15 cellular contexts compared by ENCODE assay signal in genomic region chr2:11810237-11810977, GRCh38.
DNase-seq lines count a peak whose midpoint lies in the region; ATAC-seq and TF ChIP-seq lines count a peak whose summit lies in the region.
"Had no signal": no experiment of that assay in that cellular context is flagged by ENCODE, and none has a peak within 500 bp of the region (broad histone marks: within the 10 kb centered on the region; RNA-seq: fewer than 3 reads in every experiment).

No MANE protein-coding gene starts in this region.

- no peak overlapping the region for H3K4ac ChIP-seq in neuronal stem cell (ENCODE audit: low read length)

- no peak for TF ChIP-seq POLR2A in vagina (IDR thresholded peaks at IDR 0.05)

- H4K8ac ChIP-seq in neuronal stem cell (ENCODE audit: low read depth, low read length): no peak overlapping the region

- H3K36me3 ChIP-seq in neuronal stem cell (replicated peaks in 1 of 2; ENCODE audit: control insufficient read depth in 2 of 2, insufficient read depth in 2 of 2, low read length in 2 of 2) (peaks cover 38 to 76% of the 10 kb centered on the region in 2 donors), vagina (peaks cover 0 to 33% of the 10 kb centered on the region in 2 donors), H7 (replicated peaks; ENCODE audit: control insufficient read depth, insufficient read depth, low read length) (peaks cover 5% of the 10 kb centered on the region)

- H2AK5ac ChIP-seq in neuronal stem cell (ENCODE audit: low read depth, low read length): no peak overlapping the region

- H3K36me3 Mint-ChIP-seq in activated naive CD8-positive, alpha-beta T cell treated with anti-CD3 and anti-CD28 coated beads, Interleukin-2, amount 50 U/mL, for 24 hours (ENCODE audit: low read depth): peaks cover 48% of the 10 kb centered on the region
- H3K36me3 Mint-ChIP-seq in activated naive CD8-positive, alpha-beta T cell treated with anti-CD3 and anti-CD28 coated beads for 36 hours: peaks cover 31% of the 10 kb centered on the region
- H3K36me3 Mint-ChIP-seq in activated CD8-positive, alpha-beta memory T cell treated with anti-CD3 and anti-CD28 coated beads, Interleukin-2, amount 10 ng/mL, durations not matched to agents 7 days and 5 days: peaks cover 56% of the 10 kb centered on the region

- no peaks in the 10 kb centered on the region for H3K79me1 ChIP-seq in neuronal stem cell (ENCODE audit: low read depth, low read length)

- peaks cover 26% of the 10 kb centered on the region for H3K4me1 Mint-ChIP-seq in activated naive CD8-positive, alpha-beta T cell treated with anti-CD3 and anti-CD28 coated beads, Interleukin-2, amount 50 U/mL, for 24 hours
- H3K4me1 Mint-ChIP-seq in activated naive CD8-positive, alpha-beta T cell treated with anti-CD3 and anti-CD28 coated beads for 36 hours: peaks cover 12% of the 10 kb centered on the region
- no peaks in the 10 kb centered on the region for H3K4me1 Mint-ChIP-seq in activated CD8-positive, alpha-beta memory T cell treated with anti-CD3 and anti-CD28 coated beads, Interleukin-2, amount 10 ng/mL, durations not matched to agents 7 days and 5 days
- H3K4me1 Mint-ChIP-seq: H9 had no signal

- no peaks in the 10 kb centered on the region for H3K27me3 Mint-ChIP-seq in activated naive CD8-positive, alpha-beta T cell treated with anti-CD3 and anti-CD28 coated beads, Interleukin-2, amount 50 U/mL, for 24 hours
- no peaks in the 10 kb centered on the region for H3K27me3 Mint-ChIP-seq in activated naive CD8-positive, alpha-beta T cell treated with anti-CD3 and anti-CD28 coated beads for 36 hours
- H3K27me3 Mint-ChIP-seq in activated CD8-positive, alpha-beta memory T cell treated with anti-CD3 and anti-CD28 coated beads, Interleukin-2, amount 10 ng/mL, durations not matched to agents 7 days and 5 days: no peaks in the 10 kb centered on the region

- H2AFZ ChIP-seq in neuronal stem cell (ENCODE audit: low read length): no peak overlapping the region

- no peak overlapping the region for H2BK5ac ChIP-seq in neuronal stem cell (ENCODE audit: low read length)

- H3K27me3 ChIP-seq in neuronal stem cell (ENCODE audit: control insufficient read depth in 3 of 3, insufficient read depth in 3 of 3, low read depth in 1 of 3, low read length in 3 of 3) (no peaks in the 10 kb centered on the region), vagina (no peaks in the 10 kb centered on the region), H7 (ENCODE audit: control insufficient read depth, insufficient read depth, low read length) (no peaks in the 10 kb centered on the region)
- H3K27me3 ChIP-seq: BLaER1 treated with 17β-estradiol and CSF1 and Interleukin-3, amounts not matched to agents 10 nM and 100 nM had no signal

- H3K14ac ChIP-seq in neuronal stem cell (ENCODE audit: low read length): no peak overlapping the region

- H3K4me1 ChIP-seq in neuronal stem cell (ENCODE audit: control insufficient read depth in 2 of 2, insufficient read depth in 1 of 2, low read depth in 1 of 2, low read length in 2 of 2) (no peaks in the 10 kb centered on the region), vagina (no peaks in the 10 kb centered on the region)

- no peaks in the 10 kb centered on the region for H3K9me3 Mint-ChIP-seq in activated naive CD8-positive, alpha-beta T cell treated with anti-CD3 and anti-CD28 coated beads, Interleukin-2, amount 50 U/mL, for 24 hours
- no peaks in the 10 kb centered on the region for H3K9me3 Mint-ChIP-seq in activated naive CD8-positive, alpha-beta T cell treated with anti-CD3 and anti-CD28 coated beads for 36 hours
- no peaks in the 10 kb centered on the region for H3K9me3 Mint-ChIP-seq in activated CD8-positive, alpha-beta memory T cell treated with anti-CD3 and anti-CD28 coated beads, Interleukin-2, amount 10 ng/mL, durations not matched to agents 7 days and 5 days (ENCODE audit: low read depth)
- H3K9me3 Mint-ChIP-seq: H9 had no signal

- H3K9ac ChIP-seq in neuronal stem cell (ENCODE audit: low read depth, low read length, poor library complexity): no peak overlapping the region
- H3K9ac ChIP-seq: BLaER1 treated with 17β-estradiol and CSF1 and Interleukin-3, amounts not matched to agents 10 nM and 100 nM had no signal

- peak overlapping the region; percentile 55 for H3K27ac Mint-ChIP-seq in activated naive CD8-positive, alpha-beta T cell treated with anti-CD3 and anti-CD28 coated beads, Interleukin-2, amount 50 U/mL, for 24 hours
- no peak overlapping the region for H3K27ac Mint-ChIP-seq in activated naive CD8-positive, alpha-beta T cell treated with anti-CD3 and anti-CD28 coated beads for 36 hours
- H3K27ac Mint-ChIP-seq in activated CD8-positive, alpha-beta memory T cell treated with anti-CD3 and anti-CD28 coated beads, Interleukin-2, amount 10 ng/mL, durations not matched to agents 7 days and 5 days: no peak overlapping the region

- H3K18ac ChIP-seq in neuronal stem cell (ENCODE audit: low read length): no peak overlapping the region

- no CpG with 5 or more reads among the region's 12 CpGs for WGBS in neuronal stem cell (ENCODE audit: extremely low coverage in 2 of 2, insufficient read length in 2 of 2, insufficient replicate concordance in 1 of 2), 2 donors

- H3K4me3 ChIP-seq in neuronal stem cell (ENCODE audit: low read length in 2 of 2) (no peak overlapping the region), vagina (no peak overlapping the region), H7 (ENCODE audit: insufficient read depth, low read depth, low read length) (no peak overlapping the region)
- H3K4me3 ChIP-seq: BLaER1 treated with 17β-estradiol and CSF1 and Interleukin-3, amounts not matched to agents 10 nM and 100 nM had no signal

- H2BK120ac ChIP-seq in neuronal stem cell (ENCODE audit: low read depth, low read length): no peak overlapping the region

- no peak overlapping the region for H2BK15ac ChIP-seq in neuronal stem cell (ENCODE audit: low read length)

- H3K23ac ChIP-seq in neuronal stem cell (ENCODE audit: low read depth, low read length, poor library complexity): peak overlapping the region; percentile 6

- intact Hi-C loops in vagina (cut with DNase I): no loop called here

- H3K4me3 Mint-ChIP-seq in activated naive CD8-positive, alpha-beta T cell treated with anti-CD3 and anti-CD28 coated beads, Interleukin-2, amount 50 U/mL, for 24 hours: no peak overlapping the region
- H3K4me3 Mint-ChIP-seq in activated naive CD8-positive, alpha-beta T cell treated with anti-CD3 and anti-CD28 coated beads for 36 hours: no peak overlapping the region
- no peak overlapping the region for H3K4me3 Mint-ChIP-seq in activated CD8-positive, alpha-beta memory T cell treated with anti-CD3 and anti-CD28 coated beads, Interleukin-2, amount 10 ng/mL, durations not matched to agents 7 days and 5 days
- H3K4me3 Mint-ChIP-seq: H9 had no signal

- H3K4me2 ChIP-seq in neuronal stem cell (ENCODE audit: insufficient read depth, low read length, poor library complexity, severe bottlenecking): no peak overlapping the region
- H3K4me2 ChIP-seq: BLaER1 treated with 17β-estradiol and CSF1 and Interleukin-3, amounts not matched to agents 10 nM and 100 nM had no signal

- H2BK12ac ChIP-seq in neuronal stem cell (ENCODE audit: low read length): no peak overlapping the region

- H3K27ac ChIP-seq in neuronal stem cell (replicated peaks; ENCODE audit: low read length) (no peak overlapping the region), vagina (no peak overlapping the region)
- H3K27ac ChIP-seq: BLaER1 treated with 17β-estradiol and CSF1 and Interleukin-3, amounts not matched to agents 10 nM and 100 nM had no signal

- CTCF ChIA-PET in activated CD8-positive, alpha-beta memory T cell treated with anti-CD3 and anti-CD28 coated beads, Interleukin-2, amount 10 ng/mL, durations not matched to agents 7 days and 5 days (lab: Charles Lee): no interaction called here

- no peak for TF ChIP-seq CTCF in vagina (IDR thresholded peaks at IDR 0.05)

- no peak for ATAC-seq in activated naive CD8-positive, alpha-beta T cell treated with anti-CD3 and anti-CD28 coated beads, Interleukin-2, amount 50 U/mL, for 24 hours
- no peak for ATAC-seq in activated CD8-positive, alpha-beta memory T cell treated with anti-CD3 and anti-CD28 coated beads, Interleukin-2, amount 10 ng/mL, durations not matched to agents 7 days and 5 days
- ATAC-seq: Panc1 had no signal

- H3K9me3 ChIP-seq in neuronal stem cell (replicated peaks in 1 of 2; ENCODE audit: control insufficient read depth in 2 of 2, insufficient read depth in 1 of 2, low read depth in 1 of 2, low read length in 2 of 2): peaks cover 0 to 3% of the 10 kb centered on the region in 2 donors
- H3K9me3 ChIP-seq in vagina: no peaks in the 10 kb centered on the region
- H3K9me3 ChIP-seq: BLaER1 treated with 17β-estradiol and CSF1 and Interleukin-3, amounts not matched to agents 10 nM and 100 nM had no signal

- no peak overlapping the region for H4K91ac ChIP-seq in neuronal stem cell (ENCODE audit: low read depth, low read length, poor library complexity)

- DNase-seq in activated naive CD8-positive, alpha-beta T cell treated with anti-CD3 and anti-CD28 coated beads, Interleukin-2, amount 50 U/mL, for 24 hours: no peak
- no peak for DNase-seq in activated naive CD8-positive, alpha-beta T cell treated with anti-CD3 and anti-CD28 coated beads for 36 hours
- peak; percentile 22 for DNase-seq in activated CD8-positive, alpha-beta memory T cell treated with anti-CD3 and anti-CD28 coated beads, Interleukin-2, amount 10 ng/mL, durations not matched to agents 7 days and 5 days
- DNase-seq in neuronal stem cell (ENCODE audit: low spot score) (no peak), vagina (ENCODE audit: extremely low spot score in 2 of 2) (peak; percentile 22 to 67), H7 (no peak), NCI-H2196 treated with DMSO at 0.1 percent for 48 hours (lab: John Stamatoyannopoulos, UW; ENCODE audit: unreplicated experiment) (no peak)
- DNase-seq: DMS79 treated with DMSO at 0.1 percent for 48 hours, H9, KG1, NCI-H1105 treated with DMSO at 0.1 percent for 48 hours, NCI-H1694, NCI-H2081 treated with DMSO at 0.1 percent for 48 hours had no signal

Comparison
In these comparisons a context has a peak if more than half of its experiments do, and no peak if none do; other contexts are left out.
1. DNase-seq: peak in activated CD8-positive, alpha-beta memory T cell treated with anti-CD3 and anti-CD28 coated beads, Interleukin-2, amount 10 ng/mL, durations not matched to agents 7 days and 5 days (single experiment) and vagina (2 of 2); none in activated naive CD8-positive, alpha-beta T cell treated with anti-CD3 and anti-CD28 coated beads, Interleukin-2, amount 50 U/mL, for 24 hours (single experiment), activated naive CD8-positive, alpha-beta T cell treated with anti-CD3 and anti-CD28 coated beads for 36 hours (single experiment), neuronal stem cell (single experiment), H7 (single experiment) and NCI-H2196 treated with DMSO at 0.1 percent for 48 hours (single experiment).